6 cellular contexts compared by ENCODE assay signal in the genomic region with DNA sequence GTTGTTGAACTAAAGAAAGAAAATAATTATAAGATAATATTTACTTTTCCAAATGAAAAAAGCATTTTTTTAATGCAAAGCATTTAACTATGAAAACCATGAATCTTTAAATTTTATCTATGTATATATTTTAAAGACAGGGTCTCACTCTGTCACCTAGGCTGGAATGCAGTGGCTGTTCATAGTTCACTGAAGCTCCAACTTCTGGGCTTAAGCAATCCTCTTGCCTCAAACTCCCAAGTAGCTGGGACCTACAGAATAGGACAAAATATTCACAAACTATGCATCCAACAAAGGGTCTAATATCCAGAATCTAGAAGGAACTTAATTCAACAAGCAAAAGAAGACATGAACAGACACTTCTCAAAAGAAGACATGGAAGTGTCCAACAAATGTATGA. TPM values are rescaled to one million over a fixed set of nuclear protein-coding genes. Genes with fewer than 3 reads are reported as not detected.
"Had no signal": no experiment of that assay in that cellular context is flagged by ENCODE, and none has a peak within 500 bp of the region (broad histone marks: within the 10 kb centered on the region; RNA-seq: fewer than 3 reads in every experiment).

No MANE protein-coding gene starts in this region.

- H3K4me1 Mint-ChIP-seq: IgD-negative memory B cell had no signal

- H3K9me3 Mint-ChIP-seq: GM23338, H9 had no signal

- H3K4me3 Mint-ChIP-seq: GM23338, H9, IgD-negative memory B cell had no signal

- DNase-seq: H9, HCEC 1CT had no signal

- H3K4me2 ChIP-seq: GM23338 had no signal

- ATAC-seq: GM23338 had no signal

- H3K27ac Mint-ChIP-seq: GM23338, H9, IgD-negative memory B cell had no signal

- H3K36me3 Mint-ChIP-seq: IgD-negative memory B cell had no signal

- H3K4me3 ChIP-seq: GM23338 had no signal

RNA-seq across cellular contexts. Expression of a gene that starts 55.9 kb away (rescaled TPM):
- total RNA-seq: GM23338, H1, H9, HT-29 had no signal
- polyA plus RNA-seq: GM23338, IgD-negative memory B cell had no signal
